In genomic region chr12:47361389-47362031, GRCh38 we compare ENCODE assay signal across 8 cellular contexts.
DNase-seq lines count a peak whose midpoint lies in the region; ATAC-seq and TF ChIP-seq lines count a peak whose summit lies in the region.

No MANE protein-coding gene starts in this region.

- peaks cover 0 to 1% of the 10 kb centered on the region in 2 donors for H3K36me3 Mint-ChIP-seq in CD4-positive, alpha-beta memory T cell

- POLR2A ChIA-PET in CD4-positive, alpha-beta memory T cell (lab: Charles Lee; ENCODE audit: partially characterized antibody) = interaction anchor here (0.9 to 4.4 kb wide), 23 partner anchors 11 to 990 kb away, joined by 3 to 21 read pairs (median 5); partner anchors contain the start of genes AMIGO2 and PCED1B

- H3K4me3 ChIP-seq in CD4-positive, alpha-beta memory T cell (ENCODE audit: low read length in 2 of 2) = peak overlapping the region; percentile 37 to 41

- peak overlapping the region; percentile 90 for H3K27ac ChIP-seq in CD4-positive, alpha-beta memory T cell (ENCODE audit: low read depth, low read length)

- peaks cover 81% of the 10 kb centered on the region for H3K4me1 ChIP-seq in CD4-positive, alpha-beta memory T cell (ENCODE audit: insufficient read depth, low read length)

- H3K36me3 ChIP-seq in CD4-positive, alpha-beta memory T cell (ENCODE audit: insufficient read depth, low read length) = no peaks in the 10 kb centered on the region

- H3K27me3 ChIP-seq in CD4-positive, alpha-beta memory T cell (ENCODE audit: insufficient read depth, low read length) = no peaks in the 10 kb centered on the region

- peak overlapping the region; percentile 73 to 93 (median 86) for H3K4me3 Mint-ChIP-seq in CD4-positive, alpha-beta memory T cell

- intact Hi-C loops in CD4-positive, alpha-beta memory T cell (cut with micrococcal nuclease) = loop anchor here (1.0 to 2.0 kb wide), 6 partner anchors 17 to 1140 kb away; no protein-coding TSS in a partner anchor
- intact Hi-C loops in cardiac septum (cut with DNase I) = no loop called here

- TF ChIP-seq RAD21 in Ishikawa (IDR thresholded peaks at IDR 0.05; ENCODE audit: low read depth) = peak; percentile 14; the same call in 1 of the 2 replicates

- H3K9me3 Mint-ChIP-seq in CD4-positive, alpha-beta memory T cell = peaks cover 0 to 8% (median 3%) of the 10 kb centered on the region in 8 donors

- H3K27ac Mint-ChIP-seq in CD4-positive, alpha-beta memory T cell = peak overlapping the region; percentile 94 to 99 (median 96)

- TF ChIP-seq CTCF in omental fat pad (IDR thresholded peaks at IDR 0.05) = no peak

- ATAC-seq in GM21528 (IDR thresholded peaks at IDR 0.05; ENCODE audit: low FRiP score, unreplicated experiment) = peak; percentile 78
- ATAC-seq in SK-N-SH treated with all-trans-retinoic acid at 6 μM for 48 hours = no peak
- no peak for ATAC-seq in omental fat pad (ENCODE audit: low FRiP score)

- peaks cover 48 to 63% (median 55%) of the 10 kb centered on the region in 4 donors for H3K4me1 Mint-ChIP-seq in CD4-positive, alpha-beta memory T cell

- TF ChIP-seq EP300 in Ishikawa (IDR thresholded peaks at IDR 0.05; ENCODE audit: borderline replicate concordance) = no peak

- peak; percentile 23 to 64 (median 29) for DNase-seq in CD4-positive, alpha-beta memory T cell
- DNase-seq in activated CD8-positive, alpha-beta memory T cell treated with anti-CD3 and anti-CD28 coated beads, Interleukin-2, amount 50 U/mL, for 4 hours = peak; percentile 39
- DNase-seq in cardiac septum (ENCODE audit: low spot score) (peak; percentile 79), omental fat pad (ENCODE audit: low spot score) (no peak)
- DNase-seq in stimulated activated CD8-positive, alpha-beta memory T cell treated with anti-CD3 and anti-CD28 coated beads, Interleukin-4, amount 100 ng/mL, for 48 hours = peak; percentile 73

- CTCF ChIA-PET in CD4-positive, alpha-beta memory T cell (lab: Charles Lee; ENCODE audit: partially characterized antibody) = interaction anchor here (0.6 to 5.8 kb wide), 6 partner anchors 9 to 1643 kb away, joined by 3 to 54 read pairs (median 4); no protein-coding TSS in a partner anchor

- no peaks in the 10 kb centered on the region for H3K9me3 ChIP-seq in CD4-positive, alpha-beta memory T cell (ENCODE audit: control insufficient read depth in 1 of 2, low read length in 2 of 2)

- H3K27me3 Mint-ChIP-seq in CD4-positive, alpha-beta memory T cell = no peaks in the 10 kb centered on the region

TF ChIP-seq in Ishikawa, 13 proteins besides CTCF, POLR2A, EP300 and RAD21:
- TF ChIP-seq EGR1 (IDR thresholded peaks at IDR 0.05) (no peak), ZBTB7A (IDR thresholded peaks at IDR 0.05; ENCODE audit: low read depth) (no peak), NFIC (IDR thresholded peaks at IDR 0.05) (no peak), TCF12 (IDR thresholded peaks at IDR 0.05; ENCODE audit: low read depth) (no peak), FOXM1 (IDR thresholded peaks at IDR 0.05; ENCODE audit: borderline replicate concordance, low read depth) (no peak), REST (IDR thresholded peaks at IDR 0.05; ENCODE audit: low read depth) (no peak)

TF ChIP-seq in SK-N-SH treated with all-trans-retinoic acid at 6 μM for 48 hours, 23 proteins besides CTCF, POLR2A, EP300 and RAD21:
- no peak for TF ChIP-seq SNAI2 (CRISPR knock-in tag; IDR thresholded peaks at IDR 0.05)
- no peak for TF ChIP-seq GLIS3 (CRISPR knock-in tag; IDR thresholded peaks at IDR 0.05)
- TF ChIP-seq RARB (CRISPR knock-in tag; IDR thresholded peaks at IDR 0.05) = no peak
- no peak for TF ChIP-seq ZFP3 (CRISPR knock-in tag; IDR thresholded peaks at IDR 0.05)
- TF ChIP-seq PATZ1 (CRISPR knock-in tag; IDR thresholded peaks at IDR 0.05; ENCODE audit: borderline replicate concordance) = no peak
- no peak for TF ChIP-seq TOX (CRISPR knock-in tag; IDR thresholded peaks at IDR 0.05; ENCODE audit: borderline replicate concordance)
- TF ChIP-seq ARNTL (CRISPR knock-in tag; IDR thresholded peaks at IDR 0.05; ENCODE audit: borderline replicate concordance, low read depth) = no peak
- no peak for TF ChIP-seq TCF4 (CRISPR knock-in tag; IDR thresholded peaks at IDR 0.05; ENCODE audit: borderline replicate concordance)
